24 cellular contexts compared by ENCODE assay signal in genomic region chr6:906920-907319, GRCh38.
DNase-seq lines count a peak whose midpoint lies in the region; ATAC-seq, FAIRE-seq and TF ChIP-seq lines count a peak whose summit lies in the region.
"Had no signal": no experiment of that assay in that cellular context is flagged by ENCODE, and none has a peak within 500 bp of the region (broad histone marks: within the 10 kb centered on the region; RNA-seq: fewer than 3 reads in every experiment).

No MANE protein-coding gene starts in this region.

- H3K27me3 Mint-ChIP-seq in astrocyte (ENCODE audit: low read depth, unreplicated experiment) = peaks cover 29% of the 10 kb centered on the region
- H3K27me3 Mint-ChIP-seq: dendritic cell treated with granulocyte-macrophage colony-stimulating factor and Interleukin-4, amounts not matched to agents 40 ng/mL and 50 ng/mL, for 4 days had no signal

- H3K36me3 ChIP-seq in astrocyte (ENCODE audit: insufficient read depth, low read length) (no peaks in the 10 kb centered on the region), mesendoderm (ENCODE audit: control insufficient read depth, insufficient read depth, low read length) (no peaks in the 10 kb centered on the region)
- H3K36me3 ChIP-seq: cardiac muscle cell, MG63, prostate gland had no signal

- no peak overlapping the region for H2AK5ac ChIP-seq in mesendoderm (ENCODE audit: low read length)

- H3K36me3 Mint-ChIP-seq in astrocyte (ENCODE audit: low read depth, unreplicated experiment) = no peaks in the 10 kb centered on the region
- H3K36me3 Mint-ChIP-seq: IgD-negative memory B cell, type B pancreatic cell had no signal

- H3K27ac ChIP-seq in astrocyte (ENCODE audit: low read depth, low read length) (no peak overlapping the region), mesendoderm (ENCODE audit: low read depth, low read length) (no peak overlapping the region)
- H3K27ac ChIP-seq: cardiac muscle cell, prostate gland had no signal

- TF ChIP-seq CTCF in astrocyte (IDR thresholded peaks at IDR 0.05; ENCODE audit: insufficient read depth, low read depth, low read length) = no peak

- H3K4ac ChIP-seq in mesendoderm (ENCODE audit: low read depth, low read length) = no peak overlapping the region

- H3K56ac ChIP-seq in mesendoderm (ENCODE audit: low read length) = no peak overlapping the region

- peaks cover 7% of the 10 kb centered on the region for H3K9me3 Mint-ChIP-seq in astrocyte (ENCODE audit: unreplicated experiment)
- H3K9me3 Mint-ChIP-seq: activated T-cell treated with anti-CD3 and anti-CD28 coated beads, Interleukin-2, amount 50 U/mL, for 4 hours; dendritic cell treated with granulocyte-macrophage colony-stimulating factor and Interleukin-4, amounts not matched to agents 40 ng/mL and 50 ng/mL, for 4 days; IgD-negative memory B cell; nephron; type B pancreatic cell had no signal

- H4K20me1 ChIP-seq in astrocyte (ENCODE audit: insufficient read depth, low read length) = no peaks in the 10 kb centered on the region

- peak overlapping the region; percentile 23 for H2AFZ ChIP-seq in astrocyte (ENCODE audit: low read depth, low read length)

- no peaks in the 10 kb centered on the region for H3K9me3 ChIP-seq in astrocyte (ENCODE audit: insufficient read depth, low read depth, low read length)
- H3K9me3 ChIP-seq: MG63, prostate gland had no signal

- peak overlapping the region; percentile 57 for H3K4me3 Mint-ChIP-seq in astrocyte (ENCODE audit: unreplicated experiment)
- H3K4me3 Mint-ChIP-seq: activated T-cell treated with anti-CD3 and anti-CD28 coated beads, Interleukin-2, amount 50 U/mL, for 4 hours; dendritic cell treated with granulocyte-macrophage colony-stimulating factor and Interleukin-4, amounts not matched to agents 40 ng/mL and 50 ng/mL, for 4 days; IgD-negative memory B cell; nephron; type B pancreatic cell had no signal

- no peak overlapping the region for H4K5ac ChIP-seq in mesendoderm (ENCODE audit: low read length)

- H2BK15ac ChIP-seq in mesendoderm (replicated peaks; ENCODE audit: low read depth) = no peak overlapping the region

- no peak for FAIRE-seq in astrocyte (lab: Jason Lieb, UNC)
- FAIRE-seq: A204.1, endometrium, kidney had no signal

- no peak overlapping the region for H3K18ac ChIP-seq in mesendoderm (ENCODE audit: low read length)

- H3K9ac ChIP-seq in astrocyte (ENCODE audit: low read length) (no peak overlapping the region), mesendoderm (ENCODE audit: low read length) (no peak overlapping the region)

- WGBS in mesendoderm (ENCODE audit: extremely low coverage, insufficient coverage, low lambda C conversion rate) = no CpG with 5 or more reads among the region's 11 CpGs

- no peaks in the 10 kb centered on the region for H3K79me1 ChIP-seq in mesendoderm (ENCODE audit: low read length)

- peaks cover 4% of the 10 kb centered on the region for H3K4me1 ChIP-seq in astrocyte (ENCODE audit: insufficient read depth, low read length)
- H3K4me1 ChIP-seq in mesendoderm (ENCODE audit: control insufficient read depth, low read depth, low read length) = no peaks in the 10 kb centered on the region

- no peak overlapping the region for H3K4me3 ChIP-seq in astrocyte (ENCODE audit: insufficient read depth, low read depth, low read length)
- H3K4me3 ChIP-seq in mesendoderm (ENCODE audit: low read length) = no peak overlapping the region
- H3K4me3 ChIP-seq: cardiac muscle cell, MG63, prostate gland had no signal

- H4K8ac ChIP-seq in mesendoderm (ENCODE audit: low read depth, low read length) = no peak overlapping the region

- H2BK120ac ChIP-seq in mesendoderm (ENCODE audit: low read depth, low read length) = no peak overlapping the region

- no peak for ATAC-seq in GM19397 (IDR thresholded peaks at IDR 0.05; ENCODE audit: unreplicated experiment)
- no peak for ATAC-seq in GM21423 (IDR thresholded peaks at IDR 0.05; ENCODE audit: unreplicated experiment)
- ATAC-seq: activated T-cell treated with anti-CD3 and anti-CD28 coated beads, Interleukin-2, amount 50 U/mL, for 4 hours; HCT116; Panc1 had no signal

- no peak overlapping the region for H3K27ac Mint-ChIP-seq in astrocyte (ENCODE audit: unreplicated experiment)
- H3K27ac Mint-ChIP-seq: dendritic cell treated with granulocyte-macrophage colony-stimulating factor and Interleukin-4, amounts not matched to agents 40 ng/mL and 50 ng/mL, for 4 days; IgD-negative memory B cell; nephron; type B pancreatic cell had no signal

- no peak overlapping the region for H2BK5ac ChIP-seq in mesendoderm (ENCODE audit: low read length)

- H3K79me2 ChIP-seq in astrocyte (ENCODE audit: insufficient read depth, low read length) = no peaks in the 10 kb centered on the region
- H3K79me2 ChIP-seq in mesendoderm (ENCODE audit: control insufficient read depth, insufficient read depth, low read length) = no peaks in the 10 kb centered on the region

- peak overlapping the region; percentile 8 for H3K4me2 ChIP-seq in astrocyte (ENCODE audit: low read length)
- no peak overlapping the region for H3K4me2 ChIP-seq in mesendoderm (ENCODE audit: low read length)

- H3K23ac ChIP-seq in mesendoderm (ENCODE audit: low read length) = no peak overlapping the region

- peaks cover 9% of the 10 kb centered on the region for H3K4me1 Mint-ChIP-seq in astrocyte (ENCODE audit: low read depth, unreplicated experiment)

- DNase-seq in A172 (ENCODE audit: low spot score) = peak; percentile 45
- peak; percentile 17 for DNase-seq in HT1080 (ENCODE audit: low read depth)
- peak; percentile 47 for DNase-seq in astrocyte (ENCODE audit: low read depth)
- peak; percentile 27 for DNase-seq in mesendoderm
- no peak for DNase-seq in RKO (ENCODE audit: low spot score)
- DNase-seq in activated CD4-positive, alpha-beta T cell treated with anti-CD3 and anti-CD28 coated beads, Interleukin-2, amount 50 U/mL, for 1 hour = no peak
- DNase-seq: activated T-cell treated with anti-CD3 and anti-CD28 coated beads, Interleukin-2, amount 50 U/mL, for 4 hours; DMS79; kidney; MG63; NCI-H1436; NCI-H510A treated with DMSO at 0.1 percent for 48 hours had no signal

- H3K27me3 ChIP-seq in astrocyte (ENCODE audit: insufficient read depth, low read length) (no peaks in the 10 kb centered on the region), mesendoderm (ENCODE audit: insufficient read depth, low read length, poor library complexity) (no peaks in the 10 kb centered on the region)
- H3K27me3 ChIP-seq: MG63 had no signal

Comparison
In these comparisons a context has a peak if more than half of its experiments do, and no peak if none do; other contexts are left out.
1. DNase-seq: peak in A172 (single experiment), HT1080 (single experiment), astrocyte (single experiment) and mesendoderm (single experiment); none in RKO (single experiment) and activated CD4-positive, alpha-beta T cell treated with anti-CD3 and anti-CD28 coated beads, Interleukin-2, amount 50 U/mL, for 1 hour (single experiment).